In genomic region chr2:28333606-28334526, GRCh38 we compare ENCODE assay signal across 19 cellular contexts. TPM values are rescaled to one million over a fixed set of nuclear protein-coding genes. Genes with fewer than 3 reads are reported as not detected.
DNase-seq lines count a peak whose midpoint lies in the region; ATAC-seq and TF ChIP-seq lines count a peak whose summit lies in the region.
"Had no signal": no experiment of that assay in that cellular context is flagged by ENCODE, and none has a peak within 500 bp of the region (broad histone marks: within the 10 kb centered on the region; RNA-seq: fewer than 3 reads in every experiment).

No MANE protein-coding gene starts in this region.

- H3K4me1 Mint-ChIP-seq in T-helper 17 cell, result peaks cover 15% of the 10 kb centered on the region
- H3K4me1 Mint-ChIP-seq: activated B cell treated with CpG ODN at 0.5 μM for 24 hours had no signal

- no peak overlapping the region for H3K4me3 Mint-ChIP-seq in T-helper 17 cell
- H3K4me3 Mint-ChIP-seq: activated B cell treated with CpG ODN at 0.5 μM for 24 hours; central memory CD8-positive, alpha-beta T cell; H9; naive thymus-derived CD4-positive, alpha-beta T cell; T-cell had no signal

- WGBS in psoas muscle, 3 donors, result 25 to 33% (median 31%) methylated on average over 15 of the region's 15 CpGs

- intact Hi-C loops in psoas muscle (cut with DNase I), result no loop called here

- DNase-seq in EH (ENCODE audit: low read depth), result peak; percentile 61
- DNase-seq in T-helper 17 cell, result no peak
- DNase-seq in right atrium auricular region (ENCODE audit: low spot score), result no peak
- peak; percentile 65 to 85 for DNase-seq in psoas muscle
- DNase-seq in NOMO-1 treated with DMSO at 0.1 percent for 48 hours (lab: John Stamatoyannopoulos, UW; ENCODE audit: unreplicated experiment), result no peak
- DNase-seq in caudate nucleus (lab: John Stamatoyannopoulos, UW), result no peak
- DNase-seq in NCI-H69 (lab: John Stamatoyannopoulos, UW), result no peak
- DNase-seq: activated B cell treated with CpG ODN at 0.5 μM for 24 hours; activated CD8-positive, alpha-beta memory T cell treated with anti-CD3 and anti-CD28 coated beads, Interleukin-2, amount 50 U/mL, for 48 hours; activated naive CD4-positive, alpha-beta T cell treated with anti-CD3 and anti-CD28 coated beads, Interleukin-2, amount 50 U/mL, for 16 hours; H9; KG1; naive thymus-derived CD4-positive, alpha-beta T cell; NCI-H1417; OCI-M1; small intestine; T-cell had no signal

- H3K27me3 ChIP-seq in right atrium auricular region, result no peaks in the 10 kb centered on the region
- no peaks in the 10 kb centered on the region for H3K27me3 ChIP-seq in psoas muscle (ENCODE audit: insufficient read depth in 3 of 3, low read length in 2 of 3)

- H3K4me3 ChIP-seq in right atrium auricular region, result no peak overlapping the region
- H3K4me3 ChIP-seq in psoas muscle, result peak overlapping the region; percentile 8

- no peaks in the 10 kb centered on the region for H3K27me3 Mint-ChIP-seq in T-helper 17 cell
- H3K27me3 Mint-ChIP-seq: activated B cell treated with CpG ODN at 0.5 μM for 24 hours; central memory CD8-positive, alpha-beta T cell; naive thymus-derived CD4-positive, alpha-beta T cell; T-cell had no signal

- H3K9me3 ChIP-seq in T-helper 17 cell (ENCODE audit: control insufficient read depth, low read length, poor library complexity, severe bottlenecking) (no peaks in the 10 kb centered on the region), right atrium auricular region (no peaks in the 10 kb centered on the region), psoas muscle (no peaks in the 10 kb centered on the region)

- H3K27ac ChIP-seq in right atrium auricular region (peak overlapping the region; percentile 88 to 93), psoas muscle (peak overlapping the region; percentile 99), caudate nucleus (ENCODE audit: low read depth, low read length) (no peak overlapping the region)

- H3K36me3 ChIP-seq in right atrium auricular region (no peaks in the 10 kb centered on the region), psoas muscle (ENCODE audit: insufficient read depth in 1 of 2, low read depth in 1 of 2) (no peaks in the 10 kb centered on the region)

- ATAC-seq in T-helper 17 cell (no peak), psoas muscle (peak; percentile 80 to 91 (median 84)), GM21515 (IDR thresholded peaks at IDR 0.05; ENCODE audit: unreplicated experiment) (no peak)
- ATAC-seq: naive thymus-derived CD4-positive, alpha-beta T cell; T-cell had no signal

- TF ChIP-seq CTCF in right atrium auricular region (IDR thresholded peaks at IDR 0.05), result no peak
- TF ChIP-seq CTCF in psoas muscle (IDR thresholded peaks at IDR 0.05), result no peak

- H3K4me1 ChIP-seq in right atrium auricular region (peaks cover 0 to 64% of the 10 kb centered on the region in 2 donors), psoas muscle (peaks cover 55% of the 10 kb centered on the region)

- H3K36me3 Mint-ChIP-seq in T-helper 17 cell (ENCODE audit: low read depth), result peaks cover 4% of the 10 kb centered on the region

- H3K27ac Mint-ChIP-seq in T-helper 17 cell, result peak overlapping the region; percentile 86
- H3K27ac Mint-ChIP-seq: activated B cell treated with CpG ODN at 0.5 μM for 24 hours, T-cell had no signal

RNA-seq across cellular contexts. Expression of gene FOSL2, which starts 58.8 kb away (rescaled TPM):
- 100 to 1,000 TPM; 114 to 153 TPM for total RNA-seq in T-helper 17 cell
- total RNA-seq in right atrium auricular region, result 100 to 1,000 TPM in 1 of 2 donors, 10 to 100 TPM in 1; 54.0 to 116 TPM
- 100 to 1,000 TPM in 3 of 4 donors, 10 to 100 TPM in 1; 52.2 to 278 (median 192) TPM for total RNA-seq in psoas muscle
- polyA plus RNA-seq in psoas muscle, result 10 to 100 TPM; 20.1 to 74.7 (median 72.1) TPM

Comparison
In these comparisons a context has a peak if more than half of its experiments do, and no peak if none do; other contexts are left out.
1. DNase-seq: peak in EH (single experiment) and psoas muscle (2 of 2); none in T-helper 17 cell (0 of 3), right atrium auricular region (single experiment), NOMO-1 treated with DMSO at 0.1 percent for 48 hours (single experiment), caudate nucleus (0 of 61) and NCI-H69 (single experiment).
2. ATAC-seq: peak in psoas muscle (4 of 4); none in T-helper 17 cell (single experiment) and GM21515 (single experiment).